ENCODE assay signal across 8 cellular contexts in the genomic region with DNA sequence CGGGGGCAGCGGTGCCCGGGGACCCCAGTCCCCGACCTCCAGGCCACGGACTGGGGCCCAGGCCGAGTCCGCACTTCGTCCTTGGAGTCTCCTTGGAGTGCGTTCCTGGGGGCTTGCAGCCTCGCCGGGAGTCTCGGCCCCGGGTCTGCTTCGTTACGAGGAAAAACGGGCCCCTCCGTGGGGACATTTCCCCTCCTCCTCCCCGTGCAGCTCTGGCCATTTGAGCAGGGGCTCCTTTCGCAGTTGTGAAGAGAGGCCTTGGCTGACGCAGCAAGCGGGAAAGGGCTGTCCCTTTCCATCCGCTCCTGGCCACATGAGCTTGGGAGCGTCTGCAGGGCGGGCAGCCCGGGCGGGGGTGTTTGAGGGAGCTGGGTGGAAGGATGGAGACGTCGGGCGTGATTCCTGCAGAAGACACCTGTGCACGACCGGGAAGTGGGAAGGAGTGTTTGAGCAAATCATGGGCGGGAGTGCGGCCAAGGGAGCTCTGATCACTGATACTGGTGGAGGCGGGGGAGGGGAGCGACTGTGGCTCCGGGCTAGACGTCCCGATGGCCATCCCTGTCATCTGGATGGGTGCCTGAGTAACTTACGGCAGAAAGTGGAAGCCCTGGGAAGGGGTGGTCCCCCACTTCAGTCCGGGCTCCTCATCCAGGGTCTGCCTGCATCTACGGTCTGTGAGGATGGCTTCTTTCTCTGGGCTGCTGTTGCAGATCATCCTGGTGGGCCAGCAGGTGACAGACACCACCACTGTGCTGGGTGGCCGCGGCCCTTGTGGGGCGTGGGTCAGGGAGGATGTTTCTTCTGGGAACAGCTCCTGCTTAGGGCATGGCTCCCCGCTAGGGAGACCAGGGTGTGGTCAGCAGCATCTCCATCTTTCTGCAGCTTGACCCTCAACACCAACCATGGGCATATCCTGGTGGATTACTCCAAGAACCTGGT. TPM values are rescaled to one million over a fixed set of nuclear protein-coding genes. Genes with fewer than 3 reads are reported as not detected.
DNase-seq lines count a peak whose midpoint lies in the region; ATAC-seq and TF ChIP-seq lines count a peak whose summit lies in the region.

No MANE protein-coding gene starts in this region.

- DNase-seq in G401 (ENCODE audit: low spot score): peak; percentile 69
- no peak for DNase-seq in RWPE2 (ENCODE audit: low spot score)
- peak; percentile 59 to 70 for DNase-seq in left colon
- peak; percentile 45 for DNase-seq in stimulated activated CD8-positive, alpha-beta memory T cell treated with anti-CD3 and anti-CD28 coated beads, Interleukin-4, amount 100 ng/mL, for 48 hours
- DNase-seq in NCI-H1048 (lab: John Stamatoyannopoulos, UW): no peak

- peaks cover 45% of the 10 kb centered on the region for H3K36me3 ChIP-seq in RWPE2 (ENCODE audit: low read depth)

- ATAC-seq in HG02938 (IDR thresholded peaks at IDR 0.05; ENCODE audit: unreplicated experiment) (peak; percentile 7), RWPE2 (ENCODE audit: low read depth) (peak; percentile 44; the same call in 2 of the 3 replicates), left colon (peak; percentile 67), GM21825 (IDR thresholded peaks at IDR 0.05; ENCODE audit: unreplicated experiment) (no peak)

- peak overlapping the region; percentile 61 for H3K27ac ChIP-seq in RWPE2 (ENCODE audit: poor library complexity, severe bottlenecking)
- peak overlapping the region; percentile 26 for H3K27ac ChIP-seq in cingulate gyrus (ENCODE audit: low read depth, low read length)

- H3K27me3 ChIP-seq in RWPE2 (ENCODE audit: insufficient read depth, poor library complexity, severe bottlenecking): no peaks in the 10 kb centered on the region

- H3K4me1 ChIP-seq in RWPE2 (ENCODE audit: insufficient read depth, poor library complexity, severe bottlenecking): peaks cover 8% of the 10 kb centered on the region

- intact Hi-C loops in left colon (cut with DNase I, micrococcal nuclease): no loop called here

- no peaks in the 10 kb centered on the region for H3K9me3 ChIP-seq in RWPE2 (ENCODE audit: severe bottlenecking)

- in situ Hi-C loops in G401 (cut with HindIII; ENCODE audit: low sequenced_read_pairs): no loop called here

- TF ChIP-seq CTCF in RWPE2 (IDR thresholded peaks at IDR 0.05; ENCODE audit: poor library complexity, severe bottlenecking): no peak

- peak overlapping the region; percentile 82 for H3K4me3 ChIP-seq in RWPE2 (ENCODE audit: severe bottlenecking)

RNA-seq across cellular contexts. Expression of a gene that starts 0.7 kb away (rescaled TPM):
- 216 TPM in 2 replicates for total RNA-seq in G401 (2014; rRNA removed; shearing (Covaris generic))
- total RNA-seq in left colon: 100 to 1,000 TPM; 265 to 364 TPM

RNA-seq across cellular contexts. Expression of a gene that starts 38.5 kb away (rescaled TPM):
- total RNA-seq in G401 (2014; rRNA removed; shearing (Covaris generic)): 33.5 and 40.5 TPM in 2 replicates
- total RNA-seq in left colon: 1 to 10 TPM; 4.3 to 6.3 TPM

Comparison
In these comparisons a context has a peak if more than half of its experiments do, and no peak if none do; other contexts are left out.
1. DNase-seq: peak in G401 (single experiment), left colon (2 of 2) and stimulated activated CD8-positive, alpha-beta memory T cell treated with anti-CD3 and anti-CD28 coated beads, Interleukin-4, amount 100 ng/mL, for 48 hours (single experiment); none in RWPE2 (single experiment) and NCI-H1048 (single experiment).